Comparison of ENCODE assay signal across 17 cellular contexts in the genomic region with DNA sequence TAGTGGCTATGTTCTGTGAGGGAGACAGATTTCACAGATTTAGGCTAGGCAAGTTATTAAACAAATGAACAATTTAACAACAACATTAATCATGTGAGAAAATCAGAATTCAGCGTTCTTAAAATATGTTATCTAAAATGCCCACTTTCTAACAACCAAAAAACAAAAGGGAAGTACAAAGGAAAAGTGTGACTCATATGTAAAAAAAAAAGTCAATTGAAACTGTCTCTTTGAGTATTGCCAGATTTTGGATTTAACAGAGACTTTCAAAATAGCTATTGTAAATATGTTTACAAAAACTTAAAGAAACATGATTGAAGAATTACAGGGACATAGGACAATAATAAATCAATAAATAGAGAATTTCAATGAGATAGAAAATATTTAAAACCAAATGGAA.
"Had no signal": no experiment of that assay in that cellular context is flagged by ENCODE, and none has a peak within 500 bp of the region (broad histone marks: within the 10 kb centered on the region; RNA-seq: fewer than 3 reads in every experiment).

No MANE protein-coding gene starts in this region.

- DNase-seq: activated CD4-positive, alpha-beta T cell treated with anti-CD3 and anti-CD28 coated beads, Interleukin-2, amount 10 ng/mL, durations not matched to agents 24 days and 14 days; activated CD4-positive, CD25-positive, alpha-beta regulatory T cell; activated CD8-positive, alpha-beta T cell treated with anti-CD3 and anti-CD28 coated beads for 36 hours; activated naive CD4-positive, alpha-beta T cell treated with anti-CD3 and anti-CD28 coated beads for 36 hours; activated T-cell treated with anti-CD3 and anti-CD28 coated beads, Interleukin-2, amount 50 U/mL, for 24 hours; aorta; brain microvascular endothelial cell; foreskin melanocyte; glutamatergic neuron; hippocampal formation; midbrain; nephron progenitor cell; nucleus accumbens; retina; stimulated activated CD8-positive, alpha-beta memory T cell treated with anti-CD3 and anti-CD28 coated beads, Interleukin-4, amount 100 ng/mL, for 48 hours; stimulated activated naive CD4-positive, alpha-beta T cell; upper lobe of right lung had no signal

- ATAC-seq: activated CD8-positive, alpha-beta T cell treated with anti-CD3 and anti-CD28 coated beads for 36 hours; upper lobe of right lung had no signal
